In genomic region chr6:167858842-167859520, GRCh38 we compare ENCODE assay signal across 1 cellular context.
TF ChIP-seq lines count a peak whose summit lies in the region.

No MANE protein-coding gene starts in this region.

TF ChIP-seq in GM23338, 12 proteins besides CTCF, POLR2A, EP300 and RAD21 (continued from another document):
- TF ChIP-seq ZNF462 (CRISPR knock-in tag; IDR thresholded peaks at IDR 0.05) (no peak), ZNF114 (CRISPR knock-in tag; IDR thresholded peaks at IDR 0.05) (no peak), EZH2 (IDR thresholded peaks at IDR 0.05; ENCODE audit: low read depth, unreplicated experiment) (no peak), EZH2phosphoT487 (IDR thresholded peaks at IDR 0.05; ENCODE audit: unreplicated experiment) (no peak), POLR2AphosphoS5 (IDR thresholded peaks at IDR 0.05; ENCODE audit: low read depth) (no peak), JUNB (IDR thresholded peaks at IDR 0.05; ENCODE audit: unreplicated experiment) (no peak), NANOG (IDR thresholded peaks at IDR 0.05; ENCODE audit: borderline replicate concordance) (no peak)
- TF ChIP-seq, protein P1, sequence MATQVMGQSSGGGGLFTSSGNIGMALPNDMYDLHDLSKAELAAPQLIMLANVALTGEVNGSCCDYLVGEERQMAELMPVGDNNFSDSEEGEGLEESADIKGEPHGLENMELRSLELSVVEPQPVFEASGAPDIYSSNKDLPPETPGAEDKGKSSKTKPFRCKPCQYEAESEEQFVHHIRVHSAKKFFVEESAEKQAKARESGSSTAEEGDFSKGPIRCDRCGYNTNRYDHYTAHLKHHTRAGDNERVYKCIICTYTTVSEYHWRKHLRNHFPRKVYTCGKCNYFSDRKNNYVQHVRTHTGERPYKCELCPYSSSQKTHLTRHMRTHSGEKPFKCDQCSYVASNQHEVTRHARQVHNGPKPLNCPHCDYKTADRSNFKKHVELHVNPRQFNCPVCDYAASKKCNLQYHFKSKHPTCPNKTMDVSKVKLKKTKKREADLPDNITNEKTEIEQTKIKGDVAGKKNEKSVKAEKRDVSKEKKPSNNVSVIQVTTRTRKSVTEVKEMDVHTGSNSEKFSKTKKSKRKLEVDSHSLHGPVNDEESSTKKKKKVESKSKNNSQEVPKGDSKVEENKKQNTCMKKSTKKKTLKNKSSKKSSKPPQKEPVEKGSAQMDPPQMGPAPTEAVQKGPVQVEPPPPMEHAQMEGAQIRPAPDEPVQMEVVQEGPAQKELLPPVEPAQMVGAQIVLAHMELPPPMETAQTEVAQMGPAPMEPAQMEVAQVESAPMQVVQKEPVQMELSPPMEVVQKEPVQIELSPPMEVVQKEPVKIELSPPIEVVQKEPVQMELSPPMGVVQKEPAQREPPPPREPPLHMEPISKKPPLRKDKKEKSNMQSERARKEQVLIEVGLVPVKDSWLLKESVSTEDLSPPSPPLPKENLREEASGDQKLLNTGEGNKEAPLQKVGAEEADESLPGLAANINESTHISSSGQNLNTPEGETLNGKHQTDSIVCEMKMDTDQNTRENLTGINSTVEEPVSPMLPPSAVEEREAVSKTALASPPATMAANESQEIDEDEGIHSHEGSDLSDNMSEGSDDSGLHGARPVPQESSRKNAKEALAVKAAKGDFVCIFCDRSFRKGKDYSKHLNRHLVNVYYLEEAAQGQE (IDR thresholded peaks at IDR 0.05; ENCODE audit: unreplicated experiment), result no peak
- TF ChIP-seq, protein P2, sequence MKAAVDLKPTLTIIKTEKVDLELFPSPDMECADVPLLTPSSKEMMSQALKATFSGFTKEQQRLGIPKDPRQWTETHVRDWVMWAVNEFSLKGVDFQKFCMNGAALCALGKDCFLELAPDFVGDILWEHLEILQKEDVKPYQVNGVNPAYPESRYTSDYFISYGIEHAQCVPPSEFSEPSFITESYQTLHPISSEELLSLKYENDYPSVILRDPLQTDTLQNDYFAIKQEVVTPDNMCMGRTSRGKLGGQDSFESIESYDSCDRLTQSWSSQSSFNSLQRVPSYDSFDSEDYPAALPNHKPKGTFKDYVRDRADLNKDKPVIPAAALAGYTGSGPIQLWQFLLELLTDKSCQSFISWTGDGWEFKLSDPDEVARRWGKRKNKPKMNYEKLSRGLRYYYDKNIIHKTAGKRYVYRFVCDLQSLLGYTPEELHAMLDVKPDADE (IDR thresholded peaks at IDR 0.05), result no peak
TF ChIP-seq in GM23338: peak in this region for 0.
